In genomic region chr11:44775366-44776356, GRCh38 we compare ENCODE assay signal across 8 cellular contexts. TPM values are rescaled to one million over a fixed set of nuclear protein-coding genes. Genes with fewer than 3 reads are reported as not detected.
DNase-seq lines count a peak whose midpoint lies in the region; ATAC-seq and TF ChIP-seq lines count a peak whose summit lies in the region.

No MANE protein-coding gene starts in this region.

- no peaks in the 10 kb centered on the region for H3K27me3 Mint-ChIP-seq in T-helper 2 cell treated with Interferon-gamma antibody and Interleukin-4, amounts not matched to agents 5 μg/mL and 100 μg/mL, for 36 hours (ENCODE audit: low read depth)
- H3K27me3 Mint-ChIP-seq in activated CD4-positive, alpha-beta T cell treated with anti-CD3 and anti-CD28 coated beads for 36 hours: no peaks in the 10 kb centered on the region
- H3K27me3 Mint-ChIP-seq in stimulated activated memory B cell treated with anti-CD40 and anti-IgM and Interleukin-4, amounts not matched to agents 10 μg/mL and 1 μg/mL and 100 μg/mL, for 72 hours: no peaks in the 10 kb centered on the region

- TF ChIP-seq CTCF in dorsolateral prefrontal cortex (IDR thresholded peaks at IDR 0.05 in 54 of 56, conservative IDR thresholded peaks at IDR 0.05 in 2 of 56; ENCODE audit: low read depth in 1 of 56, partially characterized antibody in 56 of 56): peak in 55 of 56 donors; percentile 8 to 69 (median 50)
- peak; percentile 62 for TF ChIP-seq CTCF in mucosa of descending colon (IDR thresholded peaks at IDR 0.05)

- no peaks in the 10 kb centered on the region for H3K4me1 ChIP-seq in mucosa of descending colon (ENCODE audit: low read depth)

- peak; percentile 64 for ATAC-seq in activated CD4-positive, alpha-beta T cell treated with anti-CD3 and anti-CD28 coated beads for 36 hours
- ATAC-seq in mucosa of descending colon (peak; percentile 81), HG03378 (IDR thresholded peaks at IDR 0.05; ENCODE audit: unreplicated experiment) (no peak)
- peak; percentile 63 for ATAC-seq in stimulated activated memory B cell treated with anti-CD40 and anti-IgM and Interleukin-4, amounts not matched to agents 10 μg/mL and 1 μg/mL and 100 μg/mL, for 72 hours

- no peaks in the 10 kb centered on the region for H3K9me3 ChIP-seq in mucosa of descending colon

- H3K27ac Mint-ChIP-seq in T-helper 2 cell treated with Interferon-gamma antibody and Interleukin-4, amounts not matched to agents 5 μg/mL and 100 μg/mL, for 36 hours: no peak overlapping the region
- no peak overlapping the region for H3K27ac Mint-ChIP-seq in activated CD4-positive, alpha-beta T cell treated with anti-CD3 and anti-CD28 coated beads for 36 hours
- no peak overlapping the region for H3K27ac Mint-ChIP-seq in stimulated activated memory B cell treated with anti-CD40 and anti-IgM and Interleukin-4, amounts not matched to agents 10 μg/mL and 1 μg/mL and 100 μg/mL, for 72 hours

- intact Hi-C loops in activated CD4-positive, alpha-beta T cell treated with anti-CD3 and anti-CD28 coated beads for 36 hours (cut with DNase I, micrococcal nuclease): loop anchor here (1.0 to 5.0 kb wide), 5 partner anchors 47 to 219 kb away; no protein-coding TSS in a partner anchor
- intact Hi-C loops in dorsolateral prefrontal cortex (cut with DNase I) (no loop called here), mucosa of descending colon (cut with DNase I, micrococcal nuclease) (no loop called here)

- peaks cover 0 to 7% (median 0%) of the 10 kb centered on the region in 45 donors for H3K27me3 ChIP-seq in dorsolateral prefrontal cortex

- no peaks in the 10 kb centered on the region for H3K9me3 Mint-ChIP-seq in T-helper 2 cell treated with Interferon-gamma antibody and Interleukin-4, amounts not matched to agents 5 μg/mL and 100 μg/mL, for 36 hours
- no peaks in the 10 kb centered on the region for H3K9me3 Mint-ChIP-seq in activated CD4-positive, alpha-beta T cell treated with anti-CD3 and anti-CD28 coated beads for 36 hours (ENCODE audit: low read depth)
- no peaks in the 10 kb centered on the region for H3K9me3 Mint-ChIP-seq in stimulated activated memory B cell treated with anti-CD40 and anti-IgM and Interleukin-4, amounts not matched to agents 10 μg/mL and 1 μg/mL and 100 μg/mL, for 72 hours

- H3K4me1 Mint-ChIP-seq in T-helper 2 cell treated with Interferon-gamma antibody and Interleukin-4, amounts not matched to agents 5 μg/mL and 100 μg/mL, for 36 hours (ENCODE audit: low read depth): no peaks in the 10 kb centered on the region
- H3K4me1 Mint-ChIP-seq in activated CD4-positive, alpha-beta T cell treated with anti-CD3 and anti-CD28 coated beads for 36 hours: peaks cover 5% of the 10 kb centered on the region
- no peaks in the 10 kb centered on the region for H3K4me1 Mint-ChIP-seq in stimulated activated memory B cell treated with anti-CD40 and anti-IgM and Interleukin-4, amounts not matched to agents 10 μg/mL and 1 μg/mL and 100 μg/mL, for 72 hours

- H3K36me3 Mint-ChIP-seq in T-helper 2 cell treated with Interferon-gamma antibody and Interleukin-4, amounts not matched to agents 5 μg/mL and 100 μg/mL, for 36 hours (ENCODE audit: low read depth): no peaks in the 10 kb centered on the region
- H3K36me3 Mint-ChIP-seq in activated CD4-positive, alpha-beta T cell treated with anti-CD3 and anti-CD28 coated beads for 36 hours (ENCODE audit: low read depth): no peaks in the 10 kb centered on the region
- H3K36me3 Mint-ChIP-seq in stimulated activated memory B cell treated with anti-CD40 and anti-IgM and Interleukin-4, amounts not matched to agents 10 μg/mL and 1 μg/mL and 100 μg/mL, for 72 hours: no peaks in the 10 kb centered on the region

- POLR2A ChIA-PET in activated CD4-positive, alpha-beta T cell treated with anti-CD3 and anti-CD28 coated beads for 36 hours (lab: Charles Lee): no interaction called here

- no peaks in the 10 kb centered on the region for H3K36me3 ChIP-seq in mucosa of descending colon (ENCODE audit: low read depth)

- no peak overlapping the region for H3K27ac ChIP-seq in dorsolateral prefrontal cortex

- DNase-seq in T-helper 2 cell (peak; percentile 22 to 52 (median 43)), NCI-H1930 (lab: John Stamatoyannopoulos, UW) (peak; percentile 32 to 44), dorsolateral prefrontal cortex (peak in 1 of 10 donors; percentile 27), mucosa of descending colon (peak in 2 of 3 donors; percentile 71 to 81)
- DNase-seq in T-helper 2 cell treated with Interferon-gamma antibody and Interleukin-4, amounts not matched to agents 5 μg/mL and 100 μg/mL, for 36 hours (ENCODE audit: low spot score): no peak
- DNase-seq in activated CD4-positive, alpha-beta T cell treated with anti-CD3 and anti-CD28 coated beads for 36 hours: peak; percentile 72

- CTCF ChIA-PET in activated CD4-positive, alpha-beta T cell treated with anti-CD3 and anti-CD28 coated beads for 36 hours (lab: Charles Lee): interaction anchor here (0.6 to 2.3 kb wide), 23 partner anchors 8 to 218 kb away, joined by 3 to 12 read pairs (median 4); no protein-coding TSS in a partner anchor

- H3K4me3 ChIP-seq in dorsolateral prefrontal cortex: no peak overlapping the region
- no peak overlapping the region for H3K4me3 ChIP-seq in mucosa of descending colon

- no peak overlapping the region for H3K4me3 Mint-ChIP-seq in T-helper 2 cell treated with Interferon-gamma antibody and Interleukin-4, amounts not matched to agents 5 μg/mL and 100 μg/mL, for 36 hours
- H3K4me3 Mint-ChIP-seq in activated CD4-positive, alpha-beta T cell treated with anti-CD3 and anti-CD28 coated beads for 36 hours: no peak overlapping the region
- H3K4me3 Mint-ChIP-seq in stimulated activated memory B cell treated with anti-CD40 and anti-IgM and Interleukin-4, amounts not matched to agents 10 μg/mL and 1 μg/mL and 100 μg/mL, for 72 hours: no peak overlapping the region

RNA-seq across cellular contexts. Expression of gene TSPAN18, which starts 48.9 kb away (rescaled TPM):
- total RNA-seq in activated CD4-positive, alpha-beta T cell treated with anti-CD3 and anti-CD28 coated beads for 36 hours: 1 to 10 TPM; 1.4 to 2.3 TPM
- total RNA-seq in dorsolateral prefrontal cortex (10 to 100 TPM in 2 of 120 experiments, 1 to 10 TPM in 118; 1.6 to 16.7 (median 5.0) TPM), mucosa of descending colon (10 to 100 TPM in 1 of 3 donors, 1 to 10 TPM in 2; 3.6 to 63.2 (median 8.5) TPM)

Comparison
In these comparisons a context has a peak if more than half of its experiments do, and no peak if none do; other contexts are left out.
1. intact Hi-C loops: an anchor here in activated CD4-positive, alpha-beta T cell treated with anti-CD3 and anti-CD28 coated beads for 36 hours (1.0 to 5.0 kb wide); none called in dorsolateral prefrontal cortex and mucosa of descending colon.